ENCODE assay signal across 1 cellular context in genomic region chr2:56713161-56713676, GRCh38.
TF ChIP-seq lines count a peak whose summit lies in the region.

No MANE protein-coding gene starts in this region.

TF ChIP-seq in GM23338, 12 proteins besides CTCF, POLR2A, EP300 and RAD21 (continued from another document):
- TF ChIP-seq ZNF462 (CRISPR knock-in tag; IDR thresholded peaks at IDR 0.05) (no peak), ETS1 (IDR thresholded peaks at IDR 0.05) (no peak), ZNF331 (CRISPR knock-in tag; IDR thresholded peaks at IDR 0.05; ENCODE audit: low read depth) (no peak), REST (IDR thresholded peaks at IDR 0.05; ENCODE audit: unreplicated experiment) (no peak), POLR2AphosphoS5 (IDR thresholded peaks at IDR 0.05; ENCODE audit: low read depth) (no peak), ZNF114 (CRISPR knock-in tag; IDR thresholded peaks at IDR 0.05) (no peak), STAT1 (IDR thresholded peaks at IDR 0.05; ENCODE audit: unreplicated experiment) (no peak)
